1 cellular context compared by ENCODE assay signal in genomic region chr5:68457298-68457697, GRCh38.
TF ChIP-seq lines count a peak whose summit lies in the region.

No MANE protein-coding gene starts in this region.

TF ChIP-seq in HepG2, 621 proteins besides CTCF, POLR2A, EP300 and RAD21 (continued from another document):
- TF ChIP-seq, protein P1, sequence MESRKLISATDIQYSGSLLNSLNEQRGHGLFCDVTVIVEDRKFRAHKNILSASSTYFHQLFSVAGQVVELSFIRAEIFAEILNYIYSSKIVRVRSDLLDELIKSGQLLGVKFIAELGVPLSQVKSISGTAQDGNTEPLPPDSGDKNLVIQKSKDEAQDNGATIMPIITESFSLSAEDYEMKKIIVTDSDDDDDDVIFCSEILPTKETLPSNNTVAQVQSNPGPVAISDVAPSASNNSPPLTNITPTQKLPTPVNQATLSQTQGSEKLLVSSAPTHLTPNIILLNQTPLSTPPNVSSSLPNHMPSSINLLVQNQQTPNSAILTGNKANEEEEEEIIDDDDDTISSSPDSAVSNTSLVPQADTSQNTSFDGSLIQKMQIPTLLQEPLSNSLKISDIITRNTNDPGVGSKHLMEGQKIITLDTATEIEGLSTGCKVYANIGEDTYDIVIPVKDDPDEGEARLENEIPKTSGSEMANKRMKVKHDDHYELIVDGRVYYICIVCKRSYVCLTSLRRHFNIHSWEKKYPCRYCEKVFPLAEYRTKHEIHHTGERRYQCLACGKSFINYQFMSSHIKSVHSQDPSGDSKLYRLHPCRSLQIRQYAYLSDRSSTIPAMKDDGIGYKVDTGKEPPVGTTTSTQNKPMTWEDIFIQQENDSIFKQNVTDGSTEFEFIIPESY (CRISPR knock-in tag; IDR thresholded peaks at IDR 0.05): 0 out of 2 replicates have a peak, but pooled peaks have one; percentile 20
- TF ChIP-seq ZNF121 (CRISPR knock-in tag; IDR thresholded peaks at IDR 0.05) (peak; percentile 84), MBD4 (IDR thresholded peaks at IDR 0.05; ENCODE audit: borderline replicate concordance, low read length) (no peak), CEBPB (IDR thresholded peaks at IDR 0.05; ENCODE audit: borderline replicate concordance, low read depth, low read length) (0 out of 2 replicates have a peak, but pooled peaks have one; percentile 12), ZNF770 (CRISPR knock-in tag; IDR thresholded peaks at IDR 0.05) (peak; percentile 41; the same call in 1 of the 2 replicates)
